8 cellular contexts compared by ENCODE assay signal in the genomic region with DNA sequence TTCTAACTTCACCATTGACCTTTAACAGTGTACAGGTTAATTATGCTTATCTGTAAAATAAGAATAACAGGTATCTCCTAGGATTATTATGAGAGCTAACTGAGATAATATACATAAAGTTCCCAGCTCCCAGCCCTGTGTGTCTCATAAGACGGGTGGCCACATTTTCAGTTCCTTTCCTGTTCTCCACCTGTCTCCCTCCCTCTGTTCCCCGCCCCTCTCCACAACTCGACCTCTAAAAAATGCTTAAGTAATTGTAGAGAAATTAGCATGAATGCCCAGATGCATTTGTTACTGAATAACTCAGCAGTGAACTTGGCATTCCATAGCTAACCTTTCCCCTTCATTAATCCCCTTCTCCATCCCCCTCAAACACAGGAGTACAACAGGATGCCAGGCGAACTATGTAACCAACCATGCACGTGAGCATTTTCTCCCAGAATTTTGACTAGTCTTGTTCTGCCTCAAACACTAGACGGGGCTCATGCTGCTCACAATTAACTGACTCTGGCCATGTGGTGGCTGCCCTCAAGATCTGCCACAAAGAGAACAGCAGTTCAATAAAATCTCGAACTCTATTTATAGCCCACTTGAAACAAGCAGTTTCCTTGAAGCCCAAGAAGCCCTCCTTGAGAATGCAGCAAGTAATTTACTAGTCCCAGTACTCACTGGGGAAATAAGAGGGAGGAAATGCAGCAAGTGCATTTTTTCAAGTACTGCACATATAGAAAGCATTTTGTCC.
DNase-seq lines count a peak whose midpoint lies in the region; ATAC-seq, FAIRE-seq and TF ChIP-seq lines count a peak whose summit lies in the region.

No MANE protein-coding gene starts in this region.

- TF ChIP-seq EP300 in A549 (IDR thresholded peaks at IDR 0.05), result no peak

- peaks cover 2% of the 10 kb centered on the region for H3K79me1 ChIP-seq in mesenchymal stem cell (replicated peaks; ENCODE audit: low read length, poor library complexity, severe bottlenecking)

- no peak overlapping the region for H2AK5ac ChIP-seq in mesenchymal stem cell (ENCODE audit: low read length, severe bottlenecking)

- H2BK120ac ChIP-seq in mesenchymal stem cell (ENCODE audit: low read depth, low read length), result no peak overlapping the region

- peak overlapping the region; percentile 94 for H3K4me2 ChIP-seq in A549
- H3K4me2 ChIP-seq in mesenchymal stem cell (ENCODE audit: low read length, poor library complexity, severe bottlenecking), result peak overlapping the region; percentile 10

- no peak overlapping the region for H4K8ac ChIP-seq in mesenchymal stem cell (ENCODE audit: low read length)

- 14% methylated on average over 7 of the region's 7 CpGs for WGBS in A549 (ENCODE audit: missing lambda C conversion rate)
- 13% methylated on average over 6 of the region's 7 CpGs for WGBS in mesenchymal stem cell

- no peak overlapping the region for H4K91ac ChIP-seq in mesenchymal stem cell (ENCODE audit: low read length)

- H3K4me1 Mint-ChIP-seq in naive thymus-derived CD8-positive, alpha-beta T cell, result peaks cover 0 to 9% (median 0%) of the 10 kb centered on the region in 4 donors

- FAIRE-seq in A549 (lab: Jason Lieb, UNC), result no peak

- H3K14ac ChIP-seq in mesenchymal stem cell (ENCODE audit: low read length in 2 of 2), result no peak overlapping the region

- H3K27me3 ChIP-seq in MG63 (no peaks in the 10 kb centered on the region), brain microvascular endothelial cell (replicated peaks) (no peaks in the 10 kb centered on the region), mesenchymal stem cell (ENCODE audit: control insufficient read depth in 1 of 2, insufficient read depth in 1 of 2, low read length in 2 of 2) (no peaks in the 10 kb centered on the region)

- in situ Hi-C loops in brain microvascular endothelial cell (cut with HindIII; ENCODE audit: low pct_ligation_motif_present, low sequenced_read_pairs), result no loop called here

- DNase-seq in A549 (ENCODE audit: low read depth in 1 of 2, low spot score in 1 of 2), result peak; percentile 4 to 61
- peak; percentile 66 for DNase-seq in MG63
- peak; percentile 46 for DNase-seq in brain microvascular endothelial cell
- DNase-seq in mesenchymal stem cell, result peak; percentile 89
- DNase-seq in NOMO-1 treated with DMSO at 0.1 percent for 48 hours (lab: John Stamatoyannopoulos, UW; ENCODE audit: unreplicated experiment), result no peak
- no peak for DNase-seq in naive thymus-derived CD8-positive, alpha-beta T cell

- CTCF ChIA-PET in A549 (lab: Yijun Ruan, JAX), result interaction anchor here (1.3 to 2.9 kb wide), 3 partner anchors 11 to 143 kb away, joined by 3 to 9 read pairs (median 4); no protein-coding TSS in a partner anchor

- no peak overlapping the region for H2BK15ac ChIP-seq in mesenchymal stem cell (ENCODE audit: low read depth, poor library complexity, severe bottlenecking)

- no peak overlapping the region for H3K4me3 ChIP-seq in A549
- no peak overlapping the region for H3K4me3 ChIP-seq in MG63
- no peak overlapping the region for H3K4me3 ChIP-seq in brain microvascular endothelial cell (ENCODE audit: low read depth, low read length)
- H3K4me3 ChIP-seq in mesenchymal stem cell (ENCODE audit: insufficient read depth in 1 of 2, low read depth in 1 of 2, low read length in 2 of 2), result no peak overlapping the region

- H2AFZ ChIP-seq in mesenchymal stem cell (ENCODE audit: low read depth, low read length), result no peak overlapping the region

- TF ChIP-seq CTCF in A549 (IDR thresholded peaks at IDR 0.05), result no peak; the same call in 2 of the 3 replicates
- TF ChIP-seq CTCF in brain microvascular endothelial cell (IDR thresholded peaks at IDR 0.05; ENCODE audit: low read depth, low read length, missing control alignments), result peak; percentile 43

- H3K27me3 Mint-ChIP-seq in naive thymus-derived CD8-positive, alpha-beta T cell, result no peaks in the 10 kb centered on the region

- H3K36me3 Mint-ChIP-seq in naive thymus-derived CD8-positive, alpha-beta T cell, result no peaks in the 10 kb centered on the region

- H3K4me3 Mint-ChIP-seq in naive thymus-derived CD8-positive, alpha-beta T cell, result no peak overlapping the region

- peaks cover 0 to 2% (median 0%) of the 10 kb centered on the region in 9 donors for H3K9me3 Mint-ChIP-seq in naive thymus-derived CD8-positive, alpha-beta T cell

- ATAC-seq in A549, result peak; percentile 75 to 81
- ATAC-seq in GM19043 (IDR thresholded peaks at IDR 0.05; ENCODE audit: low read depth, unreplicated experiment), result peak; percentile 67
- no peak for ATAC-seq in GM19455 (IDR thresholded peaks at IDR 0.05; ENCODE audit: unreplicated experiment)
- no peak for ATAC-seq in naive thymus-derived CD8-positive, alpha-beta T cell

- no peak overlapping the region for H3K27ac Mint-ChIP-seq in naive thymus-derived CD8-positive, alpha-beta T cell

- TF ChIP-seq RAD21 in A549 (conservative IDR thresholded peaks at IDR 0.05 in 1 of 2, IDR thresholded peaks at IDR 0.05 in 1 of 2), result peak; percentile 57 to 60

- no peak overlapping the region for H3K18ac ChIP-seq in mesenchymal stem cell (ENCODE audit: low read depth in 1 of 2, low read length in 2 of 2)

- H3K9ac ChIP-seq in mesenchymal stem cell (ENCODE audit: low read length), result peak overlapping the region; percentile 50

- H3K9me3 ChIP-seq in A549 (no peaks in the 10 kb centered on the region), MG63 (no peaks in the 10 kb centered on the region), mesenchymal stem cell (ENCODE audit: control insufficient read depth, low read length) (no peaks in the 10 kb centered on the region)

- no peaks in the 10 kb centered on the region for H3K36me3 ChIP-seq in MG63
- no peaks in the 10 kb centered on the region for H3K36me3 ChIP-seq in brain microvascular endothelial cell (replicated peaks)
- H3K36me3 ChIP-seq in mesenchymal stem cell (ENCODE audit: control insufficient read depth in 1 of 2, insufficient read depth in 2 of 2, low read depth in 1 of 2, low read length in 2 of 2), result no peaks in the 10 kb centered on the region

- H3K27ac ChIP-seq in A549 (peak overlapping the region; percentile 62 to 71), brain microvascular endothelial cell (peak overlapping the region; percentile 33), mesenchymal stem cell (ENCODE audit: low read length, poor library complexity, severe bottlenecking) (peak overlapping the region; percentile 93)

- H3K4me1 ChIP-seq in A549 (peaks cover 58% of the 10 kb centered on the region), mesenchymal stem cell (ENCODE audit: control insufficient read depth, insufficient read depth, low read depth, low read length) (peaks cover 3% of the 10 kb centered on the region)

- no peak overlapping the region for H2BK12ac ChIP-seq in mesenchymal stem cell (ENCODE audit: low read length in 2 of 2)

- no peak overlapping the region for H3K4ac ChIP-seq in mesenchymal stem cell (ENCODE audit: low read depth in 1 of 2, low read length in 2 of 2)

- POLR2A ChIA-PET in A549 (lab: Yijun Ruan, JAX), result no interaction called here
- POLR2A ChIA-PET in naive thymus-derived CD8-positive, alpha-beta T cell (lab: Charles Lee), result no interaction called here

- no peak for TF ChIP-seq POLR2A in A549 (IDR thresholded peaks at IDR 0.05; ENCODE audit: low read length)

- H2BK5ac ChIP-seq in mesenchymal stem cell (ENCODE audit: low read depth, low read length, poor library complexity, severe bottlenecking), result peak overlapping the region; percentile 68

- H3K23ac ChIP-seq in mesenchymal stem cell (ENCODE audit: low read length in 2 of 2), result no peak overlapping the region

TF ChIP-seq in A549, 52 proteins besides CTCF, POLR2A, EP300 and RAD21 (continues in another document):
- TF ChIP-seq TP53 (CRISPR knock-in tag; IDR thresholded peaks at IDR 0.05) (no peak), NR3C1 (IDR thresholded peaks at IDR 0.05) (no peak), NPAS2 (CRISPR knock-in tag; IDR thresholded peaks at IDR 0.05; ENCODE audit: borderline replicate concordance) (no peak), CEBPB (IDR thresholded peaks at IDR 0.05) (no peak), GATA3 (IDR thresholded peaks at IDR 0.05; ENCODE audit: borderline replicate concordance) (no peak), HOXB5 (CRISPR knock-in tag; IDR thresholded peaks at IDR 0.05) (no peak), BHLHE40 (IDR thresholded peaks at IDR 0.05; ENCODE audit: low read depth, low read length) (0 out of 2 replicates have a peak, but pooled peaks have one; percentile 44), EHF (CRISPR knock-in tag; IDR thresholded peaks at IDR 0.05) (no peak), CBX8 (IDR thresholded peaks at IDR 0.05) (no peak), MYC (IDR thresholded peaks at IDR 0.05; ENCODE audit: borderline replicate concordance, low read length) (no peak), EHMT2 (IDR thresholded peaks at IDR 0.05; ENCODE audit: low read depth) (no peak), ZSCAN20 (CRISPR knock-in tag; IDR thresholded peaks at IDR 0.05) (no peak), SREBF2 (IDR thresholded peaks at IDR 0.05) (no peak), RFX5 (IDR thresholded peaks at IDR 0.05) (no peak), CHD2 (IDR thresholded peaks at IDR 0.05; ENCODE audit: low read length, partially characterized antibody) (no peak), SMC3 (IDR thresholded peaks at IDR 0.05) (peak; percentile 37; the same call in 1 of the 3 replicates), ZNF302 (CRISPR knock-in tag; IDR thresholded peaks at IDR 0.05) (no peak), ZC3H11A (IDR thresholded peaks at IDR 0.05) (no peak), MAFK (IDR thresholded peaks at IDR 0.05; ENCODE audit: partially characterized antibody) (no peak), RCOR1 (IDR thresholded peaks at IDR 0.05; ENCODE audit: low read depth, low read length) (no peak)
- TF ChIP-seq, protein P1, sequence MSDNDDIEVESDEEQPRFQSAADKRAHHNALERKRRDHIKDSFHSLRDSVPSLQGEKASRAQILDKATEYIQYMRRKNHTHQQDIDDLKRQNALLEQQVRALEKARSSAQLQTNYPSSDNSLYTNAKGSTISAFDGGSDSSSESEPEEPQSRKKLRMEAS (IDR thresholded peaks at IDR 0.05), result peak; percentile 69
- TF ChIP-seq, protein P2, sequence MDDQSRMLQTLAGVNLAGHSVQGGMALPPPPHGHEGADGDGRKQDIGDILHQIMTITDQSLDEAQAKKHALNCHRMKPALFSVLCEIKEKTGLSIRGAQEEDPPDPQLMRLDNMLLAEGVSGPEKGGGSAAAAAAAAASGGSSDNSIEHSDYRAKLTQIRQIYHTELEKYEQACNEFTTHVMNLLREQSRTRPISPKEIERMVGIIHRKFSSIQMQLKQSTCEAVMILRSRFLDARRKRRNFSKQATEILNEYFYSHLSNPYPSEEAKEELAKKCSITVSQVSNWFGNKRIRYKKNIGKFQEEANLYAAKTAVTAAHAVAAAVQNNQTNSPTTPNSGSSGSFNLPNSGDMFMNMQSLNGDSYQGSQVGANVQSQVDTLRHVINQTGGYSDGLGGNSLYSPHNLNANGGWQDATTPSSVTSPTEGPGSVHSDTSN (IDR thresholded peaks at IDR 0.05), result no peak

Comparison
In these comparisons a context has a peak if more than half of its experiments do, and no peak if none do; other contexts are left out.
1. ATAC-seq: peak in A549 (2 of 2) and GM19043 (single experiment); none in GM19455 (single experiment) and naive thymus-derived CD8-positive, alpha-beta T cell (0 of 2).
2. DNase-seq: peak in A549 (2 of 2), MG63 (single experiment), brain microvascular endothelial cell (single experiment) and mesenchymal stem cell (single experiment); none in NOMO-1 treated with DMSO at 0.1 percent for 48 hours (single experiment) and naive thymus-derived CD8-positive, alpha-beta T cell (0 of 10).
3. H3K27ac ChIP-seq: peak in every context shown above with its lines; median percentile 93 in mesenchymal stem cell; 66 in A549; 33 in brain microvascular endothelial cell.